16 cellular contexts compared by ENCODE assay signal in the genomic region with DNA sequence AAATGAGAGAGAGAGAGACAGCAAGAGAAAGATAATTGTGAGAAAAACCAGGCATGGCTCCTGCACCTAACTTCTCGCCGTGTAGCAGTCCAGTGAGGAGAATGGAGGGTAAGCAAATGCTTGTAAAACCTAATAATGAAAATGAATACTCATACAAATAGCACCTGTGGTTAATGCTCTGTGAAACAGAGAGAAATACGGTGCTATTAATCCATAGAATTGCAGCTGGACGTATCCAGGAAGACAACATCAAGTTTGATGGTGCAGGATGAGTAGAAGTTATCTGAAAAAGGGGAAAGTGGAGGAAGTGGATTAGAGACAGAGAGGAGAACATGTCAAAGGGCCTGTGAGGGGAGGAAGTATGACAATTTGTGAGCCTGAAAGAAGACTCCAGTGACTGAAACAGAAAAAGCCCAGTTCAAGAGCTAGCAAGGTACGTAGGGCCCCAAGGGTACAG.
A peak's percentile ranks its signal among the peaks of the same experiment; 100 is the strongest.
DNase-seq lines count a peak whose midpoint lies in the region; ATAC-seq and TF ChIP-seq lines count a peak whose summit lies in the region.
"Had no signal": no experiment of that assay in that cellular context is flagged by ENCODE, and none has a peak within 500 bp of the region (broad histone marks: within the 10 kb centered on the region; RNA-seq: fewer than 3 reads in every experiment).

No MANE protein-coding gene starts in this region.

- H3K36me3 ChIP-seq in esophagus muscularis mucosa = no peaks in the 10 kb centered on the region

- intact Hi-C loops in esophagus muscularis mucosa (cut with DNase I) = no loop called here

- no peaks in the 10 kb centered on the region for H3K9me3 Mint-ChIP-seq in activated CD8-positive, alpha-beta memory T cell treated with anti-CD3 and anti-CD28 coated beads, Interleukin-2, amount 10 ng/mL, durations not matched to agents 7 days and 5 days (ENCODE audit: low read depth)
- no peaks in the 10 kb centered on the region for H3K9me3 Mint-ChIP-seq in nephron progenitor cell
- H3K9me3 Mint-ChIP-seq: memory B cell had no signal

- H3K4me1 ChIP-seq in esophagus muscularis mucosa = no peaks in the 10 kb centered on the region
- H3K4me1 ChIP-seq: parathyroid adenoma had no signal

- TF ChIP-seq CTCF in GM20000 (IDR thresholded peaks at IDR 0.05; ENCODE audit: extremely low read depth, missing control alignments) = no peak
- no peak for TF ChIP-seq CTCF in esophagus muscularis mucosa (IDR thresholded peaks at IDR 0.05)
- no peak for TF ChIP-seq CTCF in nephron progenitor cell (IDR thresholded peaks at IDR 0.05)

- H3K36me3 Mint-ChIP-seq in activated CD8-positive, alpha-beta memory T cell treated with anti-CD3 and anti-CD28 coated beads, Interleukin-2, amount 10 ng/mL, durations not matched to agents 7 days and 5 days = no peaks in the 10 kb centered on the region
- no peaks in the 10 kb centered on the region for H3K36me3 Mint-ChIP-seq in nephron progenitor cell (ENCODE audit: low read depth)
- H3K36me3 Mint-ChIP-seq: memory B cell had no signal

- H3K27ac Mint-ChIP-seq in activated CD8-positive, alpha-beta memory T cell treated with anti-CD3 and anti-CD28 coated beads, Interleukin-2, amount 10 ng/mL, durations not matched to agents 7 days and 5 days = no peak overlapping the region
- H3K27ac Mint-ChIP-seq in nephron progenitor cell = no peak overlapping the region
- H3K27ac Mint-ChIP-seq: B cell, memory B cell had no signal

- no peak for TF ChIP-seq POLR2A in esophagus muscularis mucosa (IDR thresholded peaks at IDR 0.05; ENCODE audit: low read depth)

- no peaks in the 10 kb centered on the region for H3K27me3 ChIP-seq in esophagus muscularis mucosa

- ATAC-seq in GM18511 (IDR thresholded peaks at IDR 0.05; ENCODE audit: unreplicated experiment) = peak; percentile 92
- peak; percentile 88 for ATAC-seq in HG02884 (IDR thresholded peaks at IDR 0.05; ENCODE audit: unreplicated experiment)
- ATAC-seq in HG03460 (IDR thresholded peaks at IDR 0.05; ENCODE audit: unreplicated experiment) = peak; percentile 69
- no peak for ATAC-seq in activated CD8-positive, alpha-beta memory T cell treated with anti-CD3 and anti-CD28 coated beads, Interleukin-2, amount 10 ng/mL, durations not matched to agents 7 days and 5 days

- no peak overlapping the region for H3K27ac ChIP-seq in esophagus muscularis mucosa (replicated peaks in 1 of 4)
- H3K27ac ChIP-seq: parathyroid adenoma had no signal

- H3K4me3 Mint-ChIP-seq in activated CD8-positive, alpha-beta memory T cell treated with anti-CD3 and anti-CD28 coated beads, Interleukin-2, amount 10 ng/mL, durations not matched to agents 7 days and 5 days = no peak overlapping the region
- H3K4me3 Mint-ChIP-seq in nephron progenitor cell = no peak overlapping the region
- H3K4me3 Mint-ChIP-seq: B cell, memory B cell had no signal

- H3K9me3 ChIP-seq in esophagus muscularis mucosa = no peaks in the 10 kb centered on the region

- 66% methylated on average over 5 of the region's 5 CpGs for WGBS in esophagus muscularis mucosa

- CTCF ChIA-PET in activated CD8-positive, alpha-beta memory T cell treated with anti-CD3 and anti-CD28 coated beads, Interleukin-2, amount 10 ng/mL, durations not matched to agents 7 days and 5 days (lab: Charles Lee) = no interaction called here

- no peak overlapping the region for H3K4me3 ChIP-seq in esophagus muscularis mucosa

- H3K27me3 Mint-ChIP-seq in activated CD8-positive, alpha-beta memory T cell treated with anti-CD3 and anti-CD28 coated beads, Interleukin-2, amount 10 ng/mL, durations not matched to agents 7 days and 5 days = no peaks in the 10 kb centered on the region
- H3K27me3 Mint-ChIP-seq in nephron progenitor cell (ENCODE audit: low read depth, poor library complexity) = peaks cover 6% of the 10 kb centered on the region
- H3K27me3 Mint-ChIP-seq: memory B cell had no signal

- no peaks in the 10 kb centered on the region for H3K4me1 Mint-ChIP-seq in activated CD8-positive, alpha-beta memory T cell treated with anti-CD3 and anti-CD28 coated beads, Interleukin-2, amount 10 ng/mL, durations not matched to agents 7 days and 5 days
- H3K4me1 Mint-ChIP-seq in nephron progenitor cell = no peaks in the 10 kb centered on the region
- H3K4me1 Mint-ChIP-seq: B cell, memory B cell had no signal

- peak; percentile 20 for DNase-seq in GM20000 (ENCODE audit: low spot score)
- no peak for DNase-seq in Kasumi-1 (lab: John Stamatoyannopoulos, UW)
- no peak for DNase-seq in esophagus muscularis mucosa (ENCODE audit: extremely low spot score)
- no peak for DNase-seq in activated CD8-positive, alpha-beta memory T cell treated with anti-CD3 and anti-CD28 coated beads, Interleukin-2, amount 10 ng/mL, durations not matched to agents 7 days and 5 days
- no peak for DNase-seq in nephron progenitor cell
- DNase-seq: activated naive CD4-positive, alpha-beta T cell; caudate nucleus; IMR-90; NCI-H2081 treated with DMSO at 0.1 percent for 48 hours; stimulated activated CD4-positive, alpha-beta T cell treated with anti-CD3 and anti-CD28 coated beads, Interleukin-15, amount 100 ng/mL, for 24 hours had no signal

- TF ChIP-seq EP300 in esophagus muscularis mucosa (IDR thresholded peaks at IDR 0.05) = no peak
